In genomic region chr19:35775298-35776101, GRCh38 we compare ENCODE assay signal across 1 cellular context.
TF ChIP-seq lines count a peak whose summit lies in the region.

A gene with protein sequence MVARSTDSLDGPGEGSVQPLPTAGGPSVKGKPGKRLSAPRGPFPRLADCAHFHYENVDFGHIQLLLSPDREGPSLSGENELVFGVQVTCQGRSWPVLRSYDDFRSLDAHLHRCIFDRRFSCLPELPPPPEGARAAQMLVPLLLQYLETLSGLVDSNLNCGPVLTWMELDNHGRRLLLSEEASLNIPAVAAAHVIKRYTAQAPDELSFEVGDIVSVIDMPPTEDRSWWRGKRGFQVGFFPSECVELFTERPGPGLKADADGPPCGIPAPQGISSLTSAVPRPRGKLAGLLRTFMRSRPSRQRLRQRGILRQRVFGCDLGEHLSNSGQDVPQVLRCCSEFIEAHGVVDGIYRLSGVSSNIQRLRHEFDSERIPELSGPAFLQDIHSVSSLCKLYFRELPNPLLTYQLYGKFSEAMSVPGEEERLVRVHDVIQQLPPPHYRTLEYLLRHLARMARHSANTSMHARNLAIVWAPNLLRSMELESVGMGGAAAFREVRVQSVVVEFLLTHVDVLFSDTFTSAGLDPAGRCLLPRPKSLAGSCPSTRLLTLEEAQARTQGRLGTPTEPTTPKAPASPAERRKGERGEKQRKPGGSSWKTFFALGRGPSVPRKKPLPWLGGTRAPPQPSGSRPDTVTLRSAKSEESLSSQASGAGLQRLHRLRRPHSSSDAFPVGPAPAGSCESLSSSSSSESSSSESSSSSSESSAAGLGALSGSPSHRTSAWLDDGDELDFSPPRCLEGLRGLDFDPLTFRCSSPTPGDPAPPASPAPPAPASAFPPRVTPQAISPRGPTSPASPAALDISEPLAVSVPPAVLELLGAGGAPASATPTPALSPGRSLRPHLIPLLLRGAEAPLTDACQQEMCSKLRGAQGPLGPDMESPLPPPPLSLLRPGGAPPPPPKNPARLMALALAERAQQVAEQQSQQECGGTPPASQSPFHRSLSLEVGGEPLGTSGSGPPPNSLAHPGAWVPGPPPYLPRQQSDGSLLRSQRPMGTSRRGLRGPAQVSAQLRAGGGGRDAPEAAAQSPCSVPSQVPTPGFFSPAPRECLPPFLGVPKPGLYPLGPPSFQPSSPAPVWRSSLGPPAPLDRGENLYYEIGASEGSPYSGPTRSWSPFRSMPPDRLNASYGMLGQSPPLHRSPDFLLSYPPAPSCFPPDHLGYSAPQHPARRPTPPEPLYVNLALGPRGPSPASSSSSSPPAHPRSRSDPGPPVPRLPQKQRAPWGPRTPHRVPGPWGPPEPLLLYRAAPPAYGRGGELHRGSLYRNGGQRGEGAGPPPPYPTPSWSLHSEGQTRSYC (plus strand): TSS chr19:35775564. CDS start chr19:35775659, 95 bp downstream.

TF ChIP-seq in HepG2, 621 proteins besides CTCF, POLR2A, EP300 and RAD21 (continued from another document):
- TF ChIP-seq ZNF574 (CRISPR knock-in tag; IDR thresholded peaks at IDR 0.05): peak; percentile 43; the same call in 1 of the 2 replicates
- peak; percentile 80 for TF ChIP-seq HOXA3 (CRISPR knock-in tag; IDR thresholded peaks at IDR 0.05)
- peak; percentile 45; the same call in 1 of the 2 replicates for TF ChIP-seq THAP11 (CRISPR knock-in tag; IDR thresholded peaks at IDR 0.05)
- TF ChIP-seq YY1 (IDR thresholded peaks at IDR 0.05; ENCODE audit: insufficient read depth, insufficient replicate concordance, low read depth, low read length): peak; percentile 83
- no peak for TF ChIP-seq ZBTB38 (CRISPR knock-in tag; IDR thresholded peaks at IDR 0.05)
- TF ChIP-seq, protein P1, sequence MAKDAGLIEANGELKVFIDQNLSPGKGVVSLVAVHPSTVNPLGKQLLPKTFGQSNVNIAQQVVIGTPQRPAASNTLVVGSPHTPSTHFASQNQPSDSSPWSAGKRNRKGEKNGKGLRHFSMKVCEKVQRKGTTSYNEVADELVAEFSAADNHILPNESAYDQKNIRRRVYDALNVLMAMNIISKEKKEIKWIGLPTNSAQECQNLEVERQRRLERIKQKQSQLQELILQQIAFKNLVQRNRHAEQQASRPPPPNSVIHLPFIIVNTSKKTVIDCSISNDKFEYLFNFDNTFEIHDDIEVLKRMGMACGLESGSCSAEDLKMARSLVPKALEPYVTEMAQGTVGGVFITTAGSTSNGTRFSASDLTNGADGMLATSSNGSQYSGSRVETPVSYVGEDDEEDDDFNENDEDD (CRISPR knock-in tag; IDR thresholded peaks at IDR 0.05; ENCODE audit: borderline replicate concordance): peak; percentile 86
- peak; percentile 32; the same call in 1 of the 2 replicates for TF ChIP-seq ZFX (CRISPR knock-in tag; IDR thresholded peaks at IDR 0.05; ENCODE audit: low read depth)
- peak; percentile 47; the same call in 1 of the 2 replicates for TF ChIP-seq HDAC1 (CRISPR knock-in tag; IDR thresholded peaks at IDR 0.05)
- TF ChIP-seq MYC (CRISPR knock-in tag; IDR thresholded peaks at IDR 0.05; ENCODE audit: borderline replicate concordance): peak; percentile 48; the same call in 1 of the 2 replicates
- no peak for TF ChIP-seq TEAD3 (CRISPR knock-in tag; optimal IDR thresholded peaks at IDR 0.05; ENCODE audit: borderline replicate concordance)
- TF ChIP-seq POLR2G (IDR thresholded peaks at IDR 0.05; ENCODE audit: low read depth, low read length): 0 out of 2 replicates have a peak, but pooled peaks have one; percentile 33
- peak; percentile 69; the same call in 1 of the 2 replicates for TF ChIP-seq MAZ (IDR thresholded peaks at IDR 0.05; ENCODE audit: borderline replicate concordance, low read depth, low read length)
- TF ChIP-seq MAZ (CRISPR knock-in tag; IDR thresholded peaks at IDR 0.05; ENCODE audit: low read depth): 0 out of 2 replicates have a peak, but pooled peaks have one; percentile 51
